28 cellular contexts compared by ENCODE assay signal in the genomic region with DNA sequence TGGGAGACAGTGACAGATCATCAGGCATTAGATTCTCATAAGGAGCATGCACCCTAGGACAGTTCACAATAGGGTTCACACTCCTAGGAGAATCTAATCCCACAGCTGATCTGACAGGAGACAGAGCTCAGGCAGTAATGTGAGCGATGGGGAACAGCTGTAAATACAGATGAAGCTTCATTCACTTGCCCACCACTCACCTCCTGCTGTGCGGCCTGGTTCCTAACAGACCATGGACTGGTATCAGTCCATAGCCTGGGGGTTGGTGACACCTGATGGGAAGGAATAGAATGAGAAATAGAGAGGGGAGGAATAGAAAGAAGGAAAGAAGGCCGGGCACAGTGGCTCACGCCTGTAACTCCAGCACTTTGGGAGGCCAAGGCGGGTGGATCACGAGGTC.
"Had no signal": no experiment of that assay in that cellular context is flagged by ENCODE, and none has a peak within 500 bp of the region (broad histone marks: within the 10 kb centered on the region; RNA-seq: fewer than 3 reads in every experiment).

No MANE protein-coding gene starts in this region.

- H3K9me3 ChIP-seq: suprapubic skin, testis, thyroid gland, upper lobe of right lung, uterus, vagina had no signal

- H3K27me3 Mint-ChIP-seq: stimulated activated memory B cell treated with anti-CD40 and anti-IgM and Interleukin-4, amounts not matched to agents 10 μg/mL and 1 μg/mL and 100 μg/mL, for 72 hours; stimulated activated naive B cell treated with anti-CD40 and anti-IgM and Interleukin-4, amounts not matched to agents 10 μg/mL and 1 μg/mL and 100 μg/mL, for 72 hours; stimulated activated naive CD8-positive, alpha-beta T cell treated with anti-CD3 and anti-CD28 coated beads, Interleukin-15, amount 100 ng/mL, for 72 hours; stimulated activated naive CD8-positive, alpha-beta T cell treated with anti-CD3 and anti-CD28 coated beads, Interleukin-15, Interleukin-2, amounts not matched to agents 100 ng/mL and 50 ng/mL, for 24 hours; type B pancreatic cell had no signal

- H3K27me3 ChIP-seq: stomach, suprapubic skin, testis, thyroid gland, tibial artery, tibial nerve, transverse colon, upper lobe of left lung, upper lobe of right lung, uterus, vagina had no signal

- H3K4me1 Mint-ChIP-seq: stimulated activated effector memory CD8-positive, alpha-beta T cell treated with anti-CD3 and anti-CD28 coated beads, Interleukin-12 subunit alpha, Interleukin-12 subunit beta, amount 100 ng/mL, for 72 hours; stimulated activated memory B cell treated with anti-CD40 and anti-IgM and Interleukin-4, amounts not matched to agents 10 μg/mL and 1 μg/mL and 100 μg/mL, for 72 hours; stimulated activated naive B cell treated with anti-CD40 and anti-IgM and Interleukin-4, amounts not matched to agents 10 μg/mL and 1 μg/mL and 100 μg/mL, for 72 hours; stimulated activated naive CD8-positive, alpha-beta T cell treated with anti-CD3 and anti-CD28 coated beads, Interleukin-15, amount 100 ng/mL, for 72 hours had no signal

- H3K4me3 Mint-ChIP-seq: stimulated activated effector memory CD8-positive, alpha-beta T cell treated with anti-CD3 and anti-CD28 coated beads, Interleukin-12 subunit alpha, Interleukin-12 subunit beta, amount 100 ng/mL, for 72 hours; stimulated activated memory B cell treated with anti-CD40 and anti-IgM and Interleukin-4, amounts not matched to agents 10 μg/mL and 1 μg/mL and 100 μg/mL, for 72 hours; stimulated activated naive B cell treated with anti-CD40 and anti-IgM and Interleukin-4, amounts not matched to agents 10 μg/mL and 1 μg/mL and 100 μg/mL, for 72 hours; stimulated activated naive CD8-positive, alpha-beta T cell treated with anti-CD3 and anti-CD28 coated beads, Interleukin-15, amount 100 ng/mL, for 72 hours; stimulated activated naive CD8-positive, alpha-beta T cell treated with anti-CD3 and anti-CD28 coated beads, Interleukin-15, Interleukin-2, amounts not matched to agents 100 ng/mL and 50 ng/mL, for 24 hours; type B pancreatic cell had no signal

- H3K27ac Mint-ChIP-seq: stimulated activated effector memory CD8-positive, alpha-beta T cell treated with anti-CD3 and anti-CD28 coated beads, Interleukin-12 subunit alpha, Interleukin-12 subunit beta, amount 100 ng/mL, for 72 hours; stimulated activated memory B cell treated with anti-CD40 and anti-IgM and Interleukin-4, amounts not matched to agents 10 μg/mL and 1 μg/mL and 100 μg/mL, for 72 hours; stimulated activated naive B cell treated with anti-CD40 and anti-IgM and Interleukin-4, amounts not matched to agents 10 μg/mL and 1 μg/mL and 100 μg/mL, for 72 hours; stimulated activated naive CD8-positive, alpha-beta T cell treated with anti-CD3 and anti-CD28 coated beads, Interleukin-15, Interleukin-2, amounts not matched to agents 100 ng/mL and 50 ng/mL, for 24 hours; type B pancreatic cell had no signal

- H3K36me3 Mint-ChIP-seq: stimulated activated effector memory CD8-positive, alpha-beta T cell treated with anti-CD3 and anti-CD28 coated beads, Interleukin-12 subunit alpha, Interleukin-12 subunit beta, amount 100 ng/mL, for 72 hours; stimulated activated memory B cell treated with anti-CD40 and anti-IgM and Interleukin-4, amounts not matched to agents 10 μg/mL and 1 μg/mL and 100 μg/mL, for 72 hours; type B pancreatic cell had no signal

- H3K36me3 ChIP-seq: stomach, suprapubic skin, thoracic aorta, thyroid gland, tibial artery, tibial nerve, transverse colon, upper lobe of left lung, upper lobe of right lung, uterus, vagina had no signal

- H3K4me3 ChIP-seq: stomach, suprapubic skin, testis, thoracic aorta, thyroid gland, tibial artery, tibial nerve, transverse colon, upper lobe of left lung, upper lobe of right lung, uterus, vagina had no signal

- H3K27ac ChIP-seq: stomach, suprapubic skin, testis, thoracic aorta, thyroid gland, tibial artery, tibial nerve, transverse colon, upper lobe of left lung, upper lobe of right lung, uterus, vagina had no signal

- DNase-seq: stimulated activated CD4-positive, alpha-beta T cell treated with anti-CD3 and anti-CD28 coated beads, Interleukin-2, amount 100 ng/mL, for 48 hours; stimulated activated CD4-positive, alpha-beta T cell treated with anti-CD3 and anti-CD28 coated beads, Interleukin-4, amount 100 ng/mL, for 1 hour; stimulated activated CD4-positive, alpha-beta T cell treated with anti-CD3 and anti-CD28 coated beads, Interleukin-4, amount 100 ng/mL, for 24 hours; stimulated activated CD4-positive, alpha-beta T cell treated with anti-CD3 and anti-CD28 coated beads, Interleukin-4, amount 100 ng/mL, for 4 hours; stimulated activated CD8-positive, alpha-beta memory T cell treated with anti-CD3 and anti-CD28 coated beads, Interleukin-4, amount 100 ng/mL, for 48 hours; stimulated activated naive B cell treated with anti-CD40 and anti-IgM and Interleukin-4, amounts not matched to agents 10 μg/mL and 1 μg/mL and 100 μg/mL, for 72 hours; stimulated activated naive CD4-positive, alpha-beta T cell; stimulated activated naive CD4-positive, alpha-beta T cell treated with Interleukin-2 at 50 U/mL for 16 hours; stimulated activated naive CD8-positive, alpha-beta T cell treated with anti-CD3 and anti-CD28 coated beads, Interleukin-15, amount 100 ng/mL, for 72 hours; stimulated activated naive CD8-positive, alpha-beta T cell treated with anti-CD3 and anti-CD28 coated beads, Interleukin-15, Interleukin-2, amounts not matched to agents 100 U/mL and 50 U/mL, for 24 hours; stomach; substantia nigra; testis; thyroid gland; tibial artery; transverse colon; trophoblast cell; upper lobe of left lung; upper lobe of right lung; uterus had no signal

- H3K4me1 ChIP-seq: stomach, suprapubic skin, testis, thyroid gland, tibial artery, tibial nerve, transverse colon, upper lobe of left lung, upper lobe of right lung, uterus, vagina had no signal
